ENCODE assay signal across 1 cellular context in genomic region chr11:17544181-17544622, GRCh38.
A peak's percentile ranks its signal among the peaks of the same experiment; 100 is the strongest.
TF ChIP-seq lines count a peak whose summit lies in the region.

Gene USH1C (minus strand): TSS chr11:17544416. CDS start chr11:17544307, 109 bp downstream.

TF ChIP-seq in H1, 55 proteins besides CTCF, POLR2A, EP300 and RAD21:
- 0 out of 2 replicates have a peak, but pooled peaks have one; percentile 36 for TF ChIP-seq TAF1 (IDR thresholded peaks at IDR 0.05; ENCODE audit: low read depth, low read length)
- peak; percentile 68 for TF ChIP-seq KDM4A (IDR thresholded peaks at IDR 0.05; ENCODE audit: low read depth, low read length, severe bottlenecking)
- no peak for TF ChIP-seq NANOG (IDR thresholded peaks at IDR 0.05; ENCODE audit: insufficient read depth, low read depth, low read length, poor library complexity, severe bottlenecking)
- TF ChIP-seq KDM1A (IDR thresholded peaks at IDR 0.05; ENCODE audit: borderline replicate concordance, low read length) = no peak
- TF ChIP-seq CBX8 (IDR thresholded peaks at IDR 0.05; ENCODE audit: borderline replicate concordance, low read depth, low read length) = no peak
TF ChIP-seq in H1: peak in this region for 2.
